Comparison of ENCODE assay signal across 17 cellular contexts in genomic region chr5:45779874-45780671, GRCh38.
DNase-seq lines count a peak whose midpoint lies in the region; ATAC-seq and TF ChIP-seq lines count a peak whose summit lies in the region.
"Had no signal": no experiment of that assay in that cellular context is flagged by ENCODE, and none has a peak within 500 bp of the region (broad histone marks: within the 10 kb centered on the region; RNA-seq: fewer than 3 reads in every experiment).

No MANE protein-coding gene starts in this region.

- DNase-seq in G401 (ENCODE audit: low spot score) (peak; percentile 2), NCI-H446 treated with DMSO at 0.1 percent for 48 hours (lab: John Stamatoyannopoulos, UW) (peak; percentile 81), middle frontal gyrus (ENCODE audit: extremely low spot score, low spot score) (peak; percentile 11), GM23338 (ENCODE audit: low spot score) (no peak), endodermal cell (no peak), GM03348 (ENCODE audit: low spot score) (no peak)
- DNase-seq: Caco-2; CD4-positive, CD25-positive, alpha-beta regulatory T cell; CD8-positive, alpha-beta T cell; DMS153; DND-41; GDM1; H7; HCEC 1CT had no signal

- H3K27ac Mint-ChIP-seq in GM23338: no peak overlapping the region
- H3K27ac Mint-ChIP-seq in endodermal cell: no peak overlapping the region
- H3K27ac Mint-ChIP-seq: B cell; CD4-positive, CD25-positive, alpha-beta regulatory T cell; CD8-positive, alpha-beta T cell had no signal

- no peaks in the 10 kb centered on the region for H3K79me2 ChIP-seq in GM23338 (replicated peaks; ENCODE audit: insufficient read depth)

- peaks cover 4% of the 10 kb centered on the region; the same call in 1 of the 2 replicates for H3K9me2 ChIP-seq in GM23338 (ENCODE audit: insufficient read depth)

- H4K20me1 ChIP-seq in GM23338 (replicated peaks; ENCODE audit: insufficient read depth): no peaks in the 10 kb centered on the region
- H4K20me1 ChIP-seq: BLaER1 had no signal

- H3K27me3 ChIP-seq in GM23338 (ENCODE audit: insufficient read depth) (no peaks in the 10 kb centered on the region), endodermal cell (ENCODE audit: control insufficient read depth, insufficient read depth, low read length, poor library complexity, severe bottlenecking) (no peaks in the 10 kb centered on the region)
- H3K27me3 ChIP-seq: BLaER1 had no signal

- H3K36me3 Mint-ChIP-seq in GM23338 (ENCODE audit: low read depth) (no peaks in the 10 kb centered on the region), endodermal cell (ENCODE audit: low read depth) (no peaks in the 10 kb centered on the region)
- H3K36me3 Mint-ChIP-seq: CD4-positive, CD25-positive, alpha-beta regulatory T cell; CD8-positive, alpha-beta T cell had no signal

- H3K27ac ChIP-seq in GM23338 (ENCODE audit: low read depth) (no peak overlapping the region), endodermal cell (ENCODE audit: low read depth, low read length) (no peak overlapping the region)
- H3K27ac ChIP-seq: BLaER1, C4-2B had no signal

- in situ Hi-C loops in G401 (cut with HindIII; ENCODE audit: low sequenced_read_pairs): no loop called here

- H3K4me3 Mint-ChIP-seq in GM23338 (no peak overlapping the region), endodermal cell (no peak overlapping the region)
- H3K4me3 Mint-ChIP-seq: B cell; CD4-positive, CD25-positive, alpha-beta regulatory T cell; CD8-positive, alpha-beta T cell had no signal

- H3K4me3 ChIP-seq in GM23338: no peak overlapping the region
- H3K4me3 ChIP-seq in endodermal cell (ENCODE audit: low read length): no peak overlapping the region
- H3K4me3 ChIP-seq: BLaER1 had no signal

- TF ChIP-seq CTCF in GM23338 (conservative IDR thresholded peaks at IDR 0.05; ENCODE audit: low read depth in 2 of 2) (no peak), endodermal cell (conservative IDR thresholded peaks at IDR 0.05) (no peak)

- H3K4me1 Mint-ChIP-seq in GM23338 (no peaks in the 10 kb centered on the region), endodermal cell (no peaks in the 10 kb centered on the region)
- H3K4me1 Mint-ChIP-seq: B cell; CD4-positive, CD25-positive, alpha-beta regulatory T cell had no signal

- 59 to 80% methylated on average over 1 to 2 of the region's 3 CpGs for WGBS in endodermal cell (ENCODE audit: insufficient coverage in 1 of 2, insufficient read length in 1 of 2), 2 experiments

- H2AFZ ChIP-seq in GM23338: no peak overlapping the region

- H3K9me3 ChIP-seq in endodermal cell (ENCODE audit: control insufficient read depth, low read length): peaks cover 42% of the 10 kb centered on the region
- H3K9me3 ChIP-seq: BLaER1, Caco-2 had no signal

- no peak overlapping the region for H3K4me2 ChIP-seq in GM23338
- H3K4me2 ChIP-seq: BLaER1 had no signal

- H3K27me3 Mint-ChIP-seq in GM23338 (ENCODE audit: insufficient read depth, low read depth, poor library complexity): no peaks in the 10 kb centered on the region
- H3K27me3 Mint-ChIP-seq in endodermal cell (ENCODE audit: insufficient read depth): no peaks in the 10 kb centered on the region
- H3K27me3 Mint-ChIP-seq: B cell; CD4-positive, CD25-positive, alpha-beta regulatory T cell had no signal

- H3F3A ChIP-seq in GM23338 (replicated peaks; ENCODE audit: low read depth): no peaks in the 10 kb centered on the region

- ATAC-seq in GM23338: no peak
- ATAC-seq: CD8-positive, alpha-beta T cell had no signal

- no peaks in the 10 kb centered on the region for H3K36me3 ChIP-seq in GM23338 (ENCODE audit: insufficient read depth)
- H3K36me3 ChIP-seq in endodermal cell (ENCODE audit: control insufficient read depth, insufficient read depth, low read length): no peaks in the 10 kb centered on the region
- H3K36me3 ChIP-seq: BLaER1 had no signal

- H3K9me3 Mint-ChIP-seq in GM23338 (peaks cover 10% of the 10 kb centered on the region; the same call in 2 of the 3 replicates), endodermal cell (peaks cover 12% of the 10 kb centered on the region)

- H3K4me1 ChIP-seq in GM23338 (ENCODE audit: insufficient read depth) (no peaks in the 10 kb centered on the region), endodermal cell (ENCODE audit: control insufficient read depth, insufficient read depth, low read length) (no peaks in the 10 kb centered on the region)
- H3K4me1 ChIP-seq: BLaER1, Caco-2 had no signal

- no peak overlapping the region for H3K9ac ChIP-seq in endodermal cell (ENCODE audit: extremely low read depth, low read length, poor library complexity, severe bottlenecking)
- H3K9ac ChIP-seq: BLaER1 had no signal

TF ChIP-seq in GM23338, 12 proteins besides CTCF, POLR2A, EP300 and RAD21:
- no peak for TF ChIP-seq POLR2AphosphoS5 (IDR thresholded peaks at IDR 0.05; ENCODE audit: low read depth)
- TF ChIP-seq ZNF462 (CRISPR knock-in tag; IDR thresholded peaks at IDR 0.05): no peak
- TF ChIP-seq NANOG (IDR thresholded peaks at IDR 0.05; ENCODE audit: borderline replicate concordance): no peak
- no peak for TF ChIP-seq CREB1 (CRISPR knock-in tag; IDR thresholded peaks at IDR 0.05; ENCODE audit: low read depth)

Comparison
In these comparisons a context has a peak if more than half of its experiments do, and no peak if none do; other contexts are left out.
1. DNase-seq: peak in G401 (single experiment), NCI-H446 treated with DMSO at 0.1 percent for 48 hours (single experiment) and middle frontal gyrus (single experiment); none in GM23338 (single experiment), endodermal cell (single experiment) and GM03348 (single experiment).